ENCODE assay signal across 9 cellular contexts in genomic region chr3:36908647-36909180, GRCh38. TPM values are rescaled to one million over a fixed set of nuclear protein-coding genes. Genes with fewer than 3 reads are reported as not detected.
DNase-seq lines count a peak whose midpoint lies in the region; ATAC-seq, FAIRE-seq and TF ChIP-seq lines count a peak whose summit lies in the region.
"Had no signal": no experiment of that assay in that cellular context is flagged by ENCODE, and none has a peak within 500 bp of the region (broad histone marks: within the 10 kb centered on the region; RNA-seq: fewer than 3 reads in every experiment).

No MANE protein-coding gene starts in this region.

- TF ChIP-seq EP300 in K562 (IDR thresholded peaks at IDR 0.05; ENCODE audit: low read length) = no peak

- H3K9me1 ChIP-seq in K562 (ENCODE audit: control insufficient read depth, insufficient read depth, low read length) = no peaks in the 10 kb centered on the region

- no peaks in the 10 kb centered on the region for H3K9me3 Mint-ChIP-seq in GM23338

- ATAC-seq in right cardiac atrium (no peak), left ventricle myocardium superior (no peak), K562 (no peak), mucosa of descending colon (no peak), aorta (ENCODE audit: low FRiP score) (no peak), GM23338 (no peak), GM18519 (IDR thresholded peaks at IDR 0.05; ENCODE audit: low FRiP score, unreplicated experiment) (no peak)

- no peaks in the 10 kb centered on the region for H3K27me3 Mint-ChIP-seq in GM23338 (ENCODE audit: insufficient read depth, low read depth, poor library complexity)

- no peak overlapping the region for H3K27ac Mint-ChIP-seq in GM23338

- peaks cover 8% of the 10 kb centered on the region; the same call in 2 of the 3 replicates for H3K4me1 Mint-ChIP-seq in GM23338

- no peaks in the 10 kb centered on the region for H4K20me1 ChIP-seq in K562 (replicated peaks; ENCODE audit: control insufficient read depth, insufficient read depth, low read length)
- no peaks in the 10 kb centered on the region; the same call in 1 of the 2 replicates for H4K20me1 ChIP-seq in GM23338 (replicated peaks; ENCODE audit: insufficient read depth)

- TF ChIP-seq RAD21 in K562 (CRISPR knock-in tag; conservative IDR thresholded peaks at IDR 0.05 in 1 of 2, IDR thresholded peaks at IDR 0.05 in 1 of 2) = no peak

- peaks cover 2% of the 10 kb centered on the region for H3K4me1 ChIP-seq in right cardiac atrium (ENCODE audit: control insufficient read depth, insufficient read depth, low read length)
- peaks cover 30 to 44% of the 10 kb centered on the region in 2 experiments for H3K4me1 ChIP-seq in K562 (replicated peaks in 1 of 2; ENCODE audit: control insufficient read depth in 2 of 2, insufficient read depth in 2 of 2, low read length in 2 of 2)
- peaks cover 18% of the 10 kb centered on the region for H3K4me1 ChIP-seq in mucosa of descending colon (ENCODE audit: low read depth)
- no peaks in the 10 kb centered on the region for H3K4me1 ChIP-seq in aorta (ENCODE audit: control insufficient read depth in 1 of 2, insufficient read depth in 2 of 2, low read length in 2 of 2)
- H3K4me1 ChIP-seq in GM23338 (ENCODE audit: insufficient read depth) = peaks cover 7% of the 10 kb centered on the region; the same call in 1 of the 2 replicates

- no peaks in the 10 kb centered on the region for H3K9me2 ChIP-seq in GM23338 (ENCODE audit: insufficient read depth)

- H3K9me3 ChIP-seq in right cardiac atrium (ENCODE audit: control insufficient read depth, low read length) = no peaks in the 10 kb centered on the region
- no peaks in the 10 kb centered on the region for H3K9me3 ChIP-seq in K562 (replicated peaks; ENCODE audit: control insufficient read depth, insufficient read depth, low read depth, low read length)
- no peaks in the 10 kb centered on the region for H3K9me3 ChIP-seq in mucosa of descending colon
- no peaks in the 10 kb centered on the region for H3K9me3 ChIP-seq in aorta (ENCODE audit: control insufficient read depth, low read length)

- in situ Hi-C loops in K562 (cut with MboI) = no loop called here

- H2AFZ ChIP-seq in K562 (ENCODE audit: low read depth, low read length) (peak overlapping the region; percentile 91), GM23338 (no peak overlapping the region)

- POLR2A ChIA-PET in K562 (lab: Yijun Ruan, JAX) = interaction anchor here (0.6 to 1.6 kb wide), 3 partner anchors 14 to 1400 kb away, joined by 3 to 4 read pairs (median 3); no protein-coding TSS in a partner anchor

- no peak for DNase-seq in right cardiac atrium
- DNase-seq in left ventricle myocardium superior = no peak
- no peak for DNase-seq in K562 (ENCODE audit: extremely low read depth in 1 of 4, low spot score in 3 of 4)
- no peak for DNase-seq in mucosa of descending colon
- DNase-seq in aorta = no peak
- DNase-seq in GM23338 (ENCODE audit: low spot score) = no peak
- no peak for DNase-seq in cerebellar nuclear complex (lab: John Stamatoyannopoulos, UW)
- DNase-seq: NCI-H2081 treated with DMSO at 0.1 percent for 48 hours had no signal

- intact Hi-C loops in right cardiac atrium (cut with DNase I) (loop anchor here in 3 of 4 donors (5.0 to 10.0 kb wide), 2 partner anchors 46 to 49 kb away; no protein-coding TSS in a partner anchor), left ventricle myocardium superior (cut with micrococcal nuclease) (no loop called here), K562 (cut with micrococcal nuclease) (loop anchor here (1.0 kb wide), 1 partner anchor 50 kb away; no protein-coding TSS in a partner anchor), mucosa of descending colon (cut with DNase I, micrococcal nuclease) (no loop called here), aorta (cut with DNase I) (loop anchor here in 1 of 2 donors (5.0 kb wide), 1 partner anchor 49 kb away; no protein-coding TSS in a partner anchor)

- H3F3A ChIP-seq in GM23338 (replicated peaks; ENCODE audit: low read depth) = no peaks in the 10 kb centered on the region

- 75% methylated on average over 1 of the region's 1 CpG for WGBS in right cardiac atrium
- WGBS in K562 (ENCODE audit: insufficient coverage, low coverage, missing lambda C conversion rate) = 68% methylated on average over 1 of the region's 1 CpG
- 86 to 88% methylated on average over 1 of the region's 1 CpG for WGBS in aorta, 2 donors

- CTCF ChIA-PET in K562 (lab: Yijun Ruan, JAX; ENCODE audit: low intra/inter-chr PET ratio) = interaction anchor here (0.6 to 0.9 kb wide), 2 partner anchors 49 to 51 kb away, joined by 3 to 4 read pairs; no protein-coding TSS in a partner anchor

- no peak overlapping the region for H3K4me3 Mint-ChIP-seq in GM23338

- H3K4me3 ChIP-seq in right cardiac atrium (ENCODE audit: low read length) = peak overlapping the region; percentile 84
- H3K4me3 ChIP-seq in K562 = peak overlapping the region; percentile 27
- H3K4me3 ChIP-seq in mucosa of descending colon = peak overlapping the region; percentile 25
- peak overlapping the region; percentile 64 to 78 for H3K4me3 ChIP-seq in aorta (ENCODE audit: low read length in 2 of 2)
- H3K4me3 ChIP-seq in GM23338 = no peak overlapping the region

- no peak for FAIRE-seq in K562 (lab: Jason Lieb, UNC)

- no peaks in the 10 kb centered on the region for H3K36me3 ChIP-seq in K562 (ENCODE audit: control insufficient read depth, insufficient read depth, low read length)
- H3K36me3 ChIP-seq in mucosa of descending colon (ENCODE audit: low read depth) = no peaks in the 10 kb centered on the region
- no peaks in the 10 kb centered on the region for H3K36me3 ChIP-seq in aorta (ENCODE audit: control insufficient read depth in 1 of 2, insufficient read depth in 2 of 2, low read length in 1 of 2)
- no peaks in the 10 kb centered on the region for H3K36me3 ChIP-seq in GM23338 (ENCODE audit: insufficient read depth)

- BruUV-seq in K562 (replicated peaks; lab: Mats Ljungman, UMichigan) = no TSS peak

- TF ChIP-seq CTCF in K562 (IDR thresholded peaks at IDR 0.05 in 2 of 3, conservative IDR thresholded peaks at IDR 0.05 in 1 of 3; ENCODE audit: insufficient read depth in 2 of 3, low read depth in 1 of 3, low read length in 3 of 3) = no peak
- no peak for TF ChIP-seq CTCF in mucosa of descending colon (IDR thresholded peaks at IDR 0.05)
- TF ChIP-seq CTCF in GM23338 (conservative IDR thresholded peaks at IDR 0.05; ENCODE audit: low read depth in 2 of 2) = no peak

- H3K79me2 ChIP-seq in K562 (ENCODE audit: control insufficient read depth, insufficient read depth, low read length) = no peaks in the 10 kb centered on the region
- H3K79me2 ChIP-seq in GM23338 (replicated peaks; ENCODE audit: insufficient read depth) = no peaks in the 10 kb centered on the region

- H3K4me2 ChIP-seq in K562 (ENCODE audit: insufficient read depth, low read length) (peak overlapping the region; percentile 85), GM23338 (no peak overlapping the region)

- peak overlapping the region; percentile 57 to 88; a peak in 2 of 4 replicates for H3K9ac ChIP-seq in K562 (ENCODE audit: insufficient read depth in 1 of 2, low read depth in 2 of 2, low read length in 2 of 2)

- peak overlapping the region; percentile 89 for H3K27ac ChIP-seq in right cardiac atrium (ENCODE audit: low read length)
- H3K27ac ChIP-seq in K562 (ENCODE audit: extremely low read depth, low read depth, low read length) = peak overlapping the region; percentile 38; the same call in 2 of the 3 replicates
- no peak overlapping the region for H3K27ac ChIP-seq in aorta (ENCODE audit: low read depth in 1 of 2, low read length in 2 of 2)
- H3K27ac ChIP-seq in GM23338 (ENCODE audit: low read depth) = no peak overlapping the region

- H3K27me3 ChIP-seq in right cardiac atrium (ENCODE audit: control insufficient read depth, insufficient read depth) = no peaks in the 10 kb centered on the region
- no peaks in the 10 kb centered on the region for H3K27me3 ChIP-seq in K562 (ENCODE audit: control insufficient read depth in 2 of 2, insufficient read depth in 2 of 2, low read length in 2 of 2)
- no peaks in the 10 kb centered on the region for H3K27me3 ChIP-seq in aorta (ENCODE audit: control insufficient read depth in 1 of 2, insufficient read depth in 2 of 2, low read length in 1 of 2)
- no peaks in the 10 kb centered on the region for H3K27me3 ChIP-seq in GM23338 (ENCODE audit: insufficient read depth)

- H3K36me3 Mint-ChIP-seq in GM23338 (ENCODE audit: low read depth) = no peaks in the 10 kb centered on the region

- no peak for TF ChIP-seq POLR2A in K562 (conservative IDR thresholded peaks at IDR 0.05)

TF ChIP-seq in K562, 482 proteins besides CTCF, POLR2A, EP300 and RAD21 (continues in another document):
- peak in 1 of 2 experiments; percentile 4; a peak in 1 of 4 replicates for TF ChIP-seq RCOR1 (IDR thresholded peaks at IDR 0.05; ENCODE audit: borderline replicate concordance in 1 of 2, low read depth in 2 of 2, low read length in 2 of 2)

TF ChIP-seq in GM23338, 12 proteins besides CTCF, POLR2A, EP300 and RAD21 (continues in another document):
- no peak for TF ChIP-seq EZH2phosphoT487 (IDR thresholded peaks at IDR 0.05; ENCODE audit: unreplicated experiment)
- TF ChIP-seq NANOG (IDR thresholded peaks at IDR 0.05; ENCODE audit: borderline replicate concordance) = no peak

RNA-seq across cellular contexts. Expression of gene TRANK1, which starts 36.1 kb away (rescaled TPM):
- total RNA-seq in right cardiac atrium (10 to 100 TPM in 3 of 4 donors, 1 to 10 TPM in 1; 7.9 to 13.2 (median 12.0) TPM), left ventricle myocardium superior (6.6 TPM), K562 (2014; rRNA removed) (2.0 and 2.5 TPM in 2 replicates), K562 (2014; rRNA removed; fragmentation: Illumina TruSeq; extraction: Trizol) (2.6 and 2.7 TPM in 2 replicates), K562 (2015; rRNA removed; fragmentation: Illumina TruSeq; extraction: Trizol) (3.8 and 4.8 TPM in 2 replicates), K562 (2021) (3.9 and 5.3 TPM in 2 replicates), mucosa of descending colon (100 to 1,000 TPM in 1 of 3 donors, 10 to 100 TPM in 2; 78.6 to 163 (median 97.3) TPM), aorta (10 to 100 TPM; 24.9 to 47.1 TPM)
- polyA plus RNA-seq in right cardiac atrium (4.6 TPM), K562 (2011; rRNA removed) (4.1 and 10.6 TPM in 2 replicates), K562 (2014; fragmentation: Illumina TruSeq; extraction: Trizol) (2.1 TPM in 2 replicates), K562 (2014; fragmentation: Nextera tagmentation; extraction: Ambion mirVana) (under 1 TPM; 0.41 to 0.49 TPM), K562 (2014; rRNA removed) (1.3 and 1.8 TPM in 2 replicates), aorta (10 to 100 TPM in 1 of 2 donors, 1 to 10 TPM in 1; 5.0 to 40.9 TPM), GM23338 (2016; fragmentation: Nextera tagmentation; extraction: Ambion mirVana) (1.8 and 2.3 TPM in 2 replicates)
- total RNA-seq in K562 (2011; cell fraction: chromatin; rRNA removed; ENCODE audit: low replicate concordance) = 7.4 and 9.9 TPM in 2 replicates
- total RNA-seq in K562 (2011; cell fraction: nucleolus; rRNA removed) = 3.3 and 10.8 TPM in 2 replicates
- total RNA-seq in K562 (2011; cell fraction: nucleoplasm; rRNA removed) = 2.7 and 3.0 TPM in 2 replicates
- polyA plus RNA-seq in K562 (2011; cell fraction: cytosol; rRNA removed) = 2.8 and 8.1 TPM in 2 replicates
- 8.2 and 15.6 TPM in 2 replicates for polyA plus RNA-seq in K562 (2011; cell fraction: nucleus; rRNA removed)
- polyA plus RNA-seq in K562 (2012) = 6.2 and 9.6 TPM in 2 replicates
- polyA minus RNA-seq in K562 (2011; rRNA and poly(A)+ RNA removed) = 11.5 and 31.8 TPM in 2 replicates
- polyA minus RNA-seq in K562 (2011; cell fraction: cytosol; rRNA and poly(A)+ RNA removed) = 6.2 and 17.5 TPM in 2 replicates
- polyA minus RNA-seq in K562 (2011; cell fraction: nucleus; rRNA and poly(A)+ RNA removed) = 7.0 and 17.7 TPM in 2 replicates
- total RNA-seq in GM23338 (2014; rRNA removed; shearing (Covaris generic)) = 6.7 and 7.1 TPM in 2 replicates

Comparison
In these comparisons a context has a peak if more than half of its experiments do, and no peak if none do; other contexts are left out.
1. intact Hi-C loops: an anchor here in right cardiac atrium (5.0 to 10.0 kb wide) and K562 (1.0 kb wide); none called in left ventricle myocardium superior and mucosa of descending colon.
2. H3K27ac ChIP-seq: peak in right cardiac atrium (single experiment) and K562 (single experiment); none in aorta (0 of 2) and GM23338 (single experiment).